27 cellular contexts compared by ENCODE assay signal in the genomic region with DNA sequence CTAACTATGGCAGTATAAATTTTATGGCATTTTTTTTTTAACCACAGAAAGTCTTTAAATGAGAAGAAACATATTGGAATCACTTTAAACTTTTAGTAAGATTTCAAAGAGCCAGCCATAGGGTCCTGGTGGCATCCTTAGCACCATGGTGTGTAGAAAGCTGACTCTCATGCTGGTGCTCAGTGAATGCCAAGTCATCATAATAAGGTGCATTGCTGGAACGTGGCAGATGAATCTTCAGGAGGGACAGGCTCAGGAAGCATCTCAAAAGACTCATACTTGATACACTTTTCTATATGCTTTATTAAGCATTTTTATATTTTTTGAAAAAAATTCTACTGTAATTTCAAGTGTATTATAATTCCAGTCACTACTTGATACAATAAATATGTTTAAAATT.
"Had no signal": no experiment of that assay in that cellular context is flagged by ENCODE, and none has a peak within 500 bp of the region (broad histone marks: within the 10 kb centered on the region; RNA-seq: fewer than 3 reads in every experiment).

No MANE protein-coding gene starts in this region.

- DNase-seq: stimulated activated CD4-positive, alpha-beta T cell treated with anti-CD3 and anti-CD28 coated beads, Interleukin-2, amount 100 ng/mL, for 48 hours; stimulated activated CD4-positive, alpha-beta T cell treated with anti-CD3 and anti-CD28 coated beads, Interleukin-4, amount 100 ng/mL, for 1 hour; stimulated activated CD4-positive, alpha-beta T cell treated with anti-CD3 and anti-CD28 coated beads, Interleukin-4, amount 100 ng/mL, for 24 hours; stimulated activated CD4-positive, alpha-beta T cell treated with anti-CD3 and anti-CD28 coated beads, Interleukin-4, amount 100 ng/mL, for 4 hours; stimulated activated CD8-positive, alpha-beta memory T cell treated with anti-CD3 and anti-CD28 coated beads, Interleukin-4, amount 100 ng/mL, for 48 hours; stimulated activated naive B cell treated with anti-CD40 and anti-IgM and Interleukin-4, amounts not matched to agents 10 μg/mL and 1 μg/mL and 100 μg/mL, for 72 hours; stimulated activated naive CD4-positive, alpha-beta T cell; stimulated activated naive CD4-positive, alpha-beta T cell treated with Interleukin-2 at 50 U/mL for 16 hours; stimulated activated naive CD8-positive, alpha-beta T cell treated with anti-CD3 and anti-CD28 coated beads, Interleukin-15, amount 100 ng/mL, for 72 hours; stimulated activated naive CD8-positive, alpha-beta T cell treated with anti-CD3 and anti-CD28 coated beads, Interleukin-15, Interleukin-2, amounts not matched to agents 100 U/mL and 50 U/mL, for 24 hours; stomach; substantia nigra; testis; thyroid gland; tibial artery; transverse colon; trophoblast cell; upper lobe of left lung; upper lobe of right lung; uterus had no signal

- H3K9me3 ChIP-seq: suprapubic skin, testis, thoracic aorta, thyroid gland, transverse colon, upper lobe of left lung, upper lobe of right lung, uterus, vagina had no signal

- ATAC-seq: stimulated activated effector memory CD8-positive, alpha-beta T cell treated with anti-CD3 and anti-CD28 coated beads, Interleukin-12 subunit alpha, Interleukin-12 subunit beta, amount 100 ng/mL, for 72 hours; stimulated activated memory B cell treated with anti-CD40 and anti-IgM and Interleukin-4, amounts not matched to agents 10 μg/mL and 1 μg/mL and 100 μg/mL, for 72 hours; stimulated activated naive B cell treated with anti-CD40 and anti-IgM and Interleukin-4, amounts not matched to agents 10 μg/mL and 1 μg/mL and 100 μg/mL, for 72 hours; stimulated activated naive CD8-positive, alpha-beta T cell treated with anti-CD3 and anti-CD28 coated beads, Interleukin-15, amount 100 ng/mL, for 72 hours; stimulated activated naive CD8-positive, alpha-beta T cell treated with anti-CD3 and anti-CD28 coated beads, Interleukin-15, Interleukin-2, amounts not matched to agents 100 U/mL and 50 U/mL, for 24 hours; upper lobe of right lung had no signal

- H3K4me1 ChIP-seq: stomach, suprapubic skin, testis, thyroid gland, tibial artery, tibial nerve, transverse colon, upper lobe of left lung, upper lobe of right lung, uterus, vagina had no signal

- H3K27me3 ChIP-seq: stomach, suprapubic skin, testis, thyroid gland, tibial artery, tibial nerve, transverse colon, upper lobe of left lung, upper lobe of right lung, uterus, vagina had no signal

- H3K27ac ChIP-seq: stomach, suprapubic skin, testis, thoracic aorta, thyroid gland, tibial artery, tibial nerve, transverse colon, upper lobe of left lung, upper lobe of right lung, uterus, vagina had no signal

- FAIRE-seq: urothelium cell line had no signal

- H3K4me3 ChIP-seq: stomach, suprapubic skin, testis, thoracic aorta, thyroid gland, tibial artery, tibial nerve, transverse colon, upper lobe of left lung, upper lobe of right lung, uterus, vagina had no signal

- H3K36me3 ChIP-seq: stomach, suprapubic skin, thoracic aorta, thyroid gland, tibial artery, tibial nerve, transverse colon, upper lobe of left lung, upper lobe of right lung, uterus, vagina had no signal
